Comparison of ENCODE assay signal across 8 cellular contexts in the genomic region with DNA sequence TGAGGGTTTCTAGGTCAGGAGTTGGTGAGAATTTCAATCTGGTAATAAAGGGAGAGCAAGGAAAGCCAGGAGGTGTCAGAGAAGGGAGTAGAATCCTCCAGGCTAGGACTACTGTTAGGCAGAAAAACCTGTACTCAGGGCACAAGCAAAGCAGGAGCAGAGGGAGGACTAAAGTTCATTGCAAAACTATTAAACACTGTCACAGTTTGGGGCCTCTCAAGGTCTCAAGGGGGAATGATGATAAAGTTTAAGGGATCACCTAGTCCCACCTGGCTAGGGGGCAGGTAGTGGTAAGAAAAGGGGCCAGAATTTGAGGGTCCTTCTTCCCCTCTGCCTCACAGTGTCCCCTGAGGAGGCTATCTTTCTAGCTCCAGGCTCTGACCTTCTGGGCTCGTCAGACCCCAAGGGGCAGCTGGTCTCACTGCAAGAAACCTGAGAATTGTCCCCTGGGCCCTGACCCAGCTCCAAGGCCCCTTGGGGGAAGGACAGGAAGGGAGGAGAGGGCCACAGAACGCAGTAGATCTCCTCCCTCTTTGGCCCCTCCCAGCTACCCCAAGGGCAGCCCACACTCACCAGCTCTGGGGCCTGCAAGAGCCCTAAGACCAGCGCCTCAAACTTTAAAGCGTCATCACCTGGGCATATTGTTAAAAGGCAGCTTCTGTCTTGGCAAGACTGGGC. TPM values are rescaled to one million over a fixed set of nuclear protein-coding genes. Genes with fewer than 3 reads are reported as not detected.
DNase-seq lines count a peak whose midpoint lies in the region; ATAC-seq and TF ChIP-seq lines count a peak whose summit lies in the region.

No MANE protein-coding gene starts in this region.

- H3K36me3 Mint-ChIP-seq in CD4-positive, alpha-beta memory T cell = peaks cover 23 to 45% of the 10 kb centered on the region in 2 donors
- peaks cover 28% of the 10 kb centered on the region for H3K36me3 Mint-ChIP-seq in activated CD8-positive, alpha-beta T cell treated with anti-CD3 and anti-CD28 coated beads for 36 hours (ENCODE audit: low read depth)

- H3K27me3 Mint-ChIP-seq in CD4-positive, alpha-beta memory T cell = no peaks in the 10 kb centered on the region
- H3K27me3 Mint-ChIP-seq in activated CD8-positive, alpha-beta T cell treated with anti-CD3 and anti-CD28 coated beads for 36 hours = no peaks in the 10 kb centered on the region

- no peaks in the 10 kb centered on the region for H3K9me3 Mint-ChIP-seq in CD4-positive, alpha-beta memory T cell
- H3K9me3 Mint-ChIP-seq in activated CD8-positive, alpha-beta T cell treated with anti-CD3 and anti-CD28 coated beads for 36 hours = no peaks in the 10 kb centered on the region

- H3K4me1 ChIP-seq in CD4-positive, alpha-beta memory T cell (ENCODE audit: insufficient read depth, low read length) = peaks cover 76% of the 10 kb centered on the region
- H3K4me1 ChIP-seq in gastroesophageal sphincter (peaks cover 6 to 64% (median 32%) of the 10 kb centered on the region in 3 donors), psoas muscle (peaks cover 46% of the 10 kb centered on the region)

- peak; percentile 59 for ATAC-seq in HG03565 (IDR thresholded peaks at IDR 0.05; ENCODE audit: unreplicated experiment)
- peak; percentile 77 for ATAC-seq in activated CD8-positive, alpha-beta T cell treated with anti-CD3 and anti-CD28 coated beads for 36 hours
- peak; percentile 78 for ATAC-seq in gastroesophageal sphincter
- ATAC-seq in psoas muscle = peak; percentile 33 to 61 (median 38)

- H3K27me3 ChIP-seq in CD4-positive, alpha-beta memory T cell (ENCODE audit: insufficient read depth, low read length) = no peaks in the 10 kb centered on the region
- H3K27me3 ChIP-seq in gastroesophageal sphincter (no peaks in the 10 kb centered on the region), psoas muscle (ENCODE audit: insufficient read depth in 3 of 3, low read length in 2 of 3) (no peaks in the 10 kb centered on the region)

- H3K27ac Mint-ChIP-seq in CD4-positive, alpha-beta memory T cell = peak overlapping the region; percentile 93 to 96 (median 95)
- H3K27ac Mint-ChIP-seq in activated CD8-positive, alpha-beta T cell treated with anti-CD3 and anti-CD28 coated beads for 36 hours = peak overlapping the region; percentile 94

- CTCF ChIA-PET in CD4-positive, alpha-beta memory T cell (lab: Charles Lee; ENCODE audit: partially characterized antibody) = interaction anchor here (1.5 to 13.2 kb wide), 9 partner anchors 9 to 96 kb away, joined by 3 to 149 read pairs (median 16); partner anchors contain the start of gene GM2A
- CTCF ChIA-PET in activated CD8-positive, alpha-beta T cell treated with anti-CD3 and anti-CD28 coated beads for 36 hours (lab: Charles Lee) = interaction anchor here (1.0 to 10.9 kb wide), 10 partner anchors 10 to 97 kb away, joined by 3 to 83 read pairs (median 8); partner anchors contain the start of gene GM2A

- peak overlapping the region; percentile 96 for H3K27ac ChIP-seq in CD4-positive, alpha-beta memory T cell (ENCODE audit: low read depth, low read length)
- H3K27ac ChIP-seq in gastroesophageal sphincter (peak overlapping the region; percentile 69 to 94 (median 90)), psoas muscle (peak overlapping the region; percentile 88)

- H3K4me3 ChIP-seq in CD4-positive, alpha-beta memory T cell (ENCODE audit: low read length in 2 of 2) = peak overlapping the region; percentile 59 to 88
- H3K4me3 ChIP-seq in gastroesophageal sphincter (peak overlapping the region; percentile 79 to 94), psoas muscle (peak overlapping the region; percentile 82)

- WGBS in gastroesophageal sphincter (ENCODE audit: low coverage in 1 of 2), 2 donors = 0 to 20% methylated on average over 1 of the region's 4 CpGs
- 6 to 11% (median 9%) methylated on average over 4 of the region's 4 CpGs for WGBS in psoas muscle, 3 donors

- TF ChIP-seq EP300 in gastroesophageal sphincter (IDR thresholded peaks at IDR 0.05) = no peak

- POLR2A ChIA-PET in CD4-positive, alpha-beta memory T cell (lab: Charles Lee; ENCODE audit: partially characterized antibody) = interaction anchor here (0.7 to 7.3 kb wide), 35 partner anchors 9 to 773 kb away, joined by 3 to 335 read pairs (median 7); partner anchors contain the start of genes ANXA6, GM2A, RBM22 and RPS14
- POLR2A ChIA-PET in activated CD8-positive, alpha-beta T cell treated with anti-CD3 and anti-CD28 coated beads for 36 hours (lab: Charles Lee) = interaction anchor here (0.9 to 4.6 kb wide), 10 partner anchors 10 to 445 kb away, joined by 3 to 85 read pairs (median 4); partner anchors contain the start of gene SMIM3

- no peaks in the 10 kb centered on the region for H3K9me3 ChIP-seq in CD4-positive, alpha-beta memory T cell (ENCODE audit: control insufficient read depth in 1 of 2, low read length in 2 of 2)
- H3K9me3 ChIP-seq in gastroesophageal sphincter (no peaks in the 10 kb centered on the region), psoas muscle (no peaks in the 10 kb centered on the region)

- TF ChIP-seq CTCF in GM20000 (IDR thresholded peaks at IDR 0.05; ENCODE audit: extremely low read depth, missing control alignments) (no peak), gastroesophageal sphincter (IDR thresholded peaks at IDR 0.05) (no peak), psoas muscle (IDR thresholded peaks at IDR 0.05) (no peak)
- no peak for TF ChIP-seq CTCF in activated CD8-positive, alpha-beta T cell treated with anti-CD3 and anti-CD28 coated beads for 36 hours (IDR thresholded peaks at IDR 0.05)

- no peak for TF ChIP-seq POLR2A in gastroesophageal sphincter (IDR thresholded peaks at IDR 0.05)

- H3K36me3 ChIP-seq in CD4-positive, alpha-beta memory T cell (ENCODE audit: insufficient read depth, low read length) = no peaks in the 10 kb centered on the region
- H3K36me3 ChIP-seq in gastroesophageal sphincter (no peaks in the 10 kb centered on the region), psoas muscle (ENCODE audit: insufficient read depth in 1 of 2, low read depth in 1 of 2) (no peaks in the 10 kb centered on the region)

- H3K4me1 Mint-ChIP-seq in CD4-positive, alpha-beta memory T cell = peaks cover 53 to 74% (median 64%) of the 10 kb centered on the region in 4 donors
- H3K4me1 Mint-ChIP-seq in activated CD8-positive, alpha-beta T cell treated with anti-CD3 and anti-CD28 coated beads for 36 hours (ENCODE audit: low read depth) = peaks cover 63% of the 10 kb centered on the region

- intact Hi-C loops in CD4-positive, alpha-beta memory T cell (cut with micrococcal nuclease) = loop anchor here (1.0 to 10.0 kb wide), 6 partner anchors 9 to 158 kb away; partner anchors contain the start of gene ANXA6
- intact Hi-C loops in activated CD8-positive, alpha-beta T cell treated with anti-CD3 and anti-CD28 coated beads for 36 hours (cut with micrococcal nuclease) = no loop called here
- intact Hi-C loops in psoas muscle (cut with DNase I) = no loop called here

- H3K4me3 Mint-ChIP-seq in CD4-positive, alpha-beta memory T cell = peak overlapping the region; percentile 85 to 97 (median 92)
- peak overlapping the region; percentile 92 for H3K4me3 Mint-ChIP-seq in activated CD8-positive, alpha-beta T cell treated with anti-CD3 and anti-CD28 coated beads for 36 hours

- peak; percentile 46 to 73 (median 55) for DNase-seq in CD4-positive, alpha-beta memory T cell
- peak; percentile 72 for DNase-seq in GM20000 (ENCODE audit: low spot score)
- peak; percentile 70 for DNase-seq in activated CD8-positive, alpha-beta T cell treated with anti-CD3 and anti-CD28 coated beads for 36 hours
- peak; percentile 59 to 69 for DNase-seq in psoas muscle
- DNase-seq in AG20443 (ENCODE audit: low spot score) = no peak
- DNase-seq in NCI-H774 (lab: John Stamatoyannopoulos, UW) = no peak

RNA-seq across cellular contexts. Expression of gene CCDC69, which starts 1.0 kb away (rescaled TPM):
- total RNA-seq in CD4-positive, alpha-beta memory T cell = 10 to 100 TPM; 93.5 to 93.9 TPM
- polyA plus RNA-seq in CD4-positive, alpha-beta memory T cell = 10 to 100 TPM; 38.9 to 83.0 TPM
- 10 to 100 TPM; 33.0 to 34.5 TPM for total RNA-seq in activated CD8-positive, alpha-beta T cell treated with anti-CD3 and anti-CD28 coated beads for 36 hours
- total RNA-seq in gastroesophageal sphincter (100 to 1,000 TPM; 204 to 317 (median 256) TPM), psoas muscle (10 to 100 TPM; 58.8 to 96.9 (median 65.9) TPM)
- polyA plus RNA-seq in psoas muscle = 100 to 1,000 TPM in 1 of 3 donors, 10 to 100 TPM in 2; 27.0 to 180 (median 70.7) TPM

RNA-seq across cellular contexts. Expression of gene GM2A, which starts 30.1 kb away (rescaled TPM):
- 10 to 100 TPM; 20.4 to 23.1 TPM for total RNA-seq in CD4-positive, alpha-beta memory T cell
- 1 to 10 TPM; 4.3 to 5.6 TPM for polyA plus RNA-seq in CD4-positive, alpha-beta memory T cell
- 10 to 100 TPM; 13.3 to 13.7 TPM for total RNA-seq in activated CD8-positive, alpha-beta T cell treated with anti-CD3 and anti-CD28 coated beads for 36 hours
- total RNA-seq in gastroesophageal sphincter = 10 to 100 TPM; 23.3 to 37.2 (median 29.1) TPM
- total RNA-seq in psoas muscle = 10 to 100 TPM in 2 of 4 donors, 1 to 10 TPM in 2; 4.0 to 12.1 (median 8.0) TPM
- polyA plus RNA-seq in psoas muscle = 10 to 100 TPM in 1 of 3 donors, 1 to 10 TPM in 2; 3.0 to 11.6 (median 6.9) TPM

Comparison
In these comparisons a context has a peak if more than half of its experiments do, and no peak if none do; other contexts are left out.
1. DNase-seq: peak in CD4-positive, alpha-beta memory T cell (5 of 5), GM20000 (single experiment), activated CD8-positive, alpha-beta T cell treated with anti-CD3 and anti-CD28 coated beads for 36 hours (single experiment) and psoas muscle (2 of 2); none in AG20443 (single experiment) and NCI-H774 (single experiment).
2. Peak in every context shown above with its lines, with median percentiles within 50 percentile points of each other: H3K27ac ChIP-seq, H3K4me3 ChIP-seq and ATAC-seq.